Comparison of ENCODE assay signal across 12 cellular contexts in the genomic region with DNA sequence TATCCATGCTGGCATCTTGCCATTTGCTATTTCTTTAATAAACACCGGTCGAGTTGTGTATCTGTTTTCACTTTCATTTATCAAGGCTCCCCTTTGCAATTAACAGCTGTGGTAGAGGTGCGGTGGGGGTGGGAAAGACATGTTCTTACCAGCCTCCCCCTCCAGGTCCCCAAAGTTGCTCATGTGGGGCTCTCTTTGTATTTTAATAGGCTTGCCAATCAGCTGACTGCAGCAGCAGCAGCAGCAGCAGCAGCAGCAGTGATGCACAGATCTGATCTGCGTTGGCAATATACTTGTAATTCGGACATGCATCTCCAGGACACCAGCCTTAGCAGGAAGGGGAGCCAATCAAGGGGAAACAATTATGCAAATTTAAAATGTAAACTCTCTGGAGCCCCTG. TPM values are rescaled to one million over a fixed set of nuclear protein-coding genes. Genes with fewer than 3 reads are reported as not detected.
DNase-seq lines count a peak whose midpoint lies in the region; ATAC-seq, FAIRE-seq and TF ChIP-seq lines count a peak whose summit lies in the region.
"Had no signal": no experiment of that assay in that cellular context is flagged by ENCODE, and none has a peak within 500 bp of the region (broad histone marks: within the 10 kb centered on the region; RNA-seq: fewer than 3 reads in every experiment).

No MANE protein-coding gene starts in this region.

- DNase-seq in GM18507 (ENCODE audit: extremely low spot score, insufficient read length, low read depth) (peak; percentile 20), NCI-H1436 treated with DMSO at 0.1 percent for 48 hours (lab: John Stamatoyannopoulos, UW) (peak; percentile 13), left kidney (ENCODE audit: low read depth, low spot score) (peak; percentile 10), type B pancreatic cell (ENCODE audit: extremely low spot score, unreplicated experiment) (no peak), NCI-H345 treated with DMSO at 0.1 percent for 48 hours (lab: John Stamatoyannopoulos, UW; ENCODE audit: unreplicated experiment) (no peak)
- DNase-seq: HCEC 1CT, T-helper 17 cell had no signal

- H3K4me1 Mint-ChIP-seq in type B pancreatic cell (ENCODE audit: unreplicated experiment): peaks cover 24% of the 10 kb centered on the region

- H3K4me3 Mint-ChIP-seq in type B pancreatic cell: no peak overlapping the region
- H3K4me3 Mint-ChIP-seq: stimulated activated memory B cell treated with anti-CD40 and anti-IgM and Interleukin-4, amounts not matched to agents 10 μg/mL and 1 μg/mL and 100 μg/mL, for 72 hours; T-helper 17 cell had no signal

- no peaks in the 10 kb centered on the region for H3K36me3 Mint-ChIP-seq in type B pancreatic cell
- H3K36me3 Mint-ChIP-seq: naive thymus-derived CD8-positive, alpha-beta T cell; stimulated activated memory B cell treated with anti-CD40 and anti-IgM and Interleukin-4, amounts not matched to agents 10 μg/mL and 1 μg/mL and 100 μg/mL, for 72 hours had no signal

- peak; percentile 65 for FAIRE-seq in GM18507 (lab: Jason Lieb, UNC)

- no peaks in the 10 kb centered on the region for H3K9me3 Mint-ChIP-seq in type B pancreatic cell
- H3K9me3 Mint-ChIP-seq: stimulated activated memory B cell treated with anti-CD40 and anti-IgM and Interleukin-4, amounts not matched to agents 10 μg/mL and 1 μg/mL and 100 μg/mL, for 72 hours had no signal

- H3K27ac Mint-ChIP-seq in type B pancreatic cell: no peak overlapping the region
- H3K27ac Mint-ChIP-seq: stimulated activated memory B cell treated with anti-CD40 and anti-IgM and Interleukin-4, amounts not matched to agents 10 μg/mL and 1 μg/mL and 100 μg/mL, for 72 hours; T-helper 17 cell had no signal

- no peak for TF ChIP-seq CTCF in type B pancreatic cell (conservative IDR thresholded peaks at IDR 0.05)

- peaks cover 15% of the 10 kb centered on the region for H3K27me3 Mint-ChIP-seq in type B pancreatic cell

- peak; percentile 73 for ATAC-seq in GM21723 (IDR thresholded peaks at IDR 0.05; ENCODE audit: unreplicated experiment)
- ATAC-seq in HG03442 (IDR thresholded peaks at IDR 0.05; ENCODE audit: unreplicated experiment): no peak
- no peak for ATAC-seq in GM19035 (IDR thresholded peaks at IDR 0.05; ENCODE audit: unreplicated experiment)
- ATAC-seq: naive thymus-derived CD8-positive, alpha-beta T cell; stimulated activated memory B cell treated with anti-CD40 and anti-IgM and Interleukin-4, amounts not matched to agents 10 μg/mL and 1 μg/mL and 100 μg/mL, for 72 hours; T-helper 17 cell had no signal

RNA-seq across cellular contexts. Expression of a gene that starts 40.3 kb away (rescaled TPM):
- total RNA-seq in type B pancreatic cell (ENCODE audit: low replicate concordance): 4.3 and 12.2 TPM in 2 replicates
- total RNA-seq: naive thymus-derived CD8-positive, alpha-beta T cell had no signal

Comparison
In these comparisons a context has a peak if more than half of its experiments do, and no peak if none do; other contexts are left out.
1. DNase-seq: peak in GM18507 (single experiment), NCI-H1436 treated with DMSO at 0.1 percent for 48 hours (single experiment) and left kidney (single experiment); none in type B pancreatic cell (single experiment) and NCI-H345 treated with DMSO at 0.1 percent for 48 hours (single experiment).